In the genomic region with DNA sequence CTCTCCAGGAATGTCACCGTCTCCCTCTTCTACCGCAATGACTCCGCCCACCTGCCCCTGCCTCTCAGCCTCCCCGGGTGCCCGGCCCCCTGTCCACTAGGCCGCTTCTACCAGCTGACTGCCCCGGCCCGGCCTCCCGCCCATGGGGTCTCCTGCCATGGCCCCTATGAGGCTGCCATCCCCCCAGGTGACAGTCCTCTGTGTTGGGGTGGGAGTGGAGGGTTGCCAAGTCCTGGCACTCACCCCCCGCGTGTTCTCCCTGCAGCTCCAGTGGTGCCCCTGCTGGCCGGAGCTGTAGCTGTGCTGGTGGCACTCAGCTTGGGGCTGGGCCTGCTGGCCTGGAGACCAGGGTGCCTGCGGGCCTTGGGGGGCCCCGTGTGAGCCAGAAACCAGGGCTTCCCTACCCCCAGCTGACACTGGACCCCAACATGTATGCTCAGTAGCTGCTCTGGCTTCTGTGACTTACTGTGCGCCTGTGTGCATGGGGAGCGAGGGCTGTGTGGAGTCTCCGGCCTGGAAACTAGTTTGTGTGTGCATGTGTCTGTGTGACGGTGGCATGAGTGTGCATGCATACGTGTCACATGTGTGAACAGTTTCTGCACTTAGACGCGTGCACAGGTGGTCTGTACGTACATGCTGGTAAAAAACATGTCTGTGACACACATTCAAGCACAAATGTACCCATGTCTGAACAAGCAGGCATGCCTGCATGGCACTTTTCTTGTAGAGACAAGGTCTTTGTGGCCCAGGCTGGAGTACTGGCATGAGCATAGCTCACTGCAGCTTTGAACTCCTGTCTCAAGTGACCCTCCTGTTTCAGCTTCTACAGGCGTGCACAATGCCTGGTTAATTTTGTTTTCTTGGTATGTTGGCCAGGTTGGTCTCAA, we compare ENCODE assay signal across 1 cellular context.
TF ChIP-seq lines count a peak whose summit lies in the region.

No MANE protein-coding gene starts in this region.

TF ChIP-seq in WTC11, 78 proteins besides CTCF, POLR2A, EP300 and RAD21 (continued from another document and continues in another):
- TF ChIP-seq, protein P1, sequence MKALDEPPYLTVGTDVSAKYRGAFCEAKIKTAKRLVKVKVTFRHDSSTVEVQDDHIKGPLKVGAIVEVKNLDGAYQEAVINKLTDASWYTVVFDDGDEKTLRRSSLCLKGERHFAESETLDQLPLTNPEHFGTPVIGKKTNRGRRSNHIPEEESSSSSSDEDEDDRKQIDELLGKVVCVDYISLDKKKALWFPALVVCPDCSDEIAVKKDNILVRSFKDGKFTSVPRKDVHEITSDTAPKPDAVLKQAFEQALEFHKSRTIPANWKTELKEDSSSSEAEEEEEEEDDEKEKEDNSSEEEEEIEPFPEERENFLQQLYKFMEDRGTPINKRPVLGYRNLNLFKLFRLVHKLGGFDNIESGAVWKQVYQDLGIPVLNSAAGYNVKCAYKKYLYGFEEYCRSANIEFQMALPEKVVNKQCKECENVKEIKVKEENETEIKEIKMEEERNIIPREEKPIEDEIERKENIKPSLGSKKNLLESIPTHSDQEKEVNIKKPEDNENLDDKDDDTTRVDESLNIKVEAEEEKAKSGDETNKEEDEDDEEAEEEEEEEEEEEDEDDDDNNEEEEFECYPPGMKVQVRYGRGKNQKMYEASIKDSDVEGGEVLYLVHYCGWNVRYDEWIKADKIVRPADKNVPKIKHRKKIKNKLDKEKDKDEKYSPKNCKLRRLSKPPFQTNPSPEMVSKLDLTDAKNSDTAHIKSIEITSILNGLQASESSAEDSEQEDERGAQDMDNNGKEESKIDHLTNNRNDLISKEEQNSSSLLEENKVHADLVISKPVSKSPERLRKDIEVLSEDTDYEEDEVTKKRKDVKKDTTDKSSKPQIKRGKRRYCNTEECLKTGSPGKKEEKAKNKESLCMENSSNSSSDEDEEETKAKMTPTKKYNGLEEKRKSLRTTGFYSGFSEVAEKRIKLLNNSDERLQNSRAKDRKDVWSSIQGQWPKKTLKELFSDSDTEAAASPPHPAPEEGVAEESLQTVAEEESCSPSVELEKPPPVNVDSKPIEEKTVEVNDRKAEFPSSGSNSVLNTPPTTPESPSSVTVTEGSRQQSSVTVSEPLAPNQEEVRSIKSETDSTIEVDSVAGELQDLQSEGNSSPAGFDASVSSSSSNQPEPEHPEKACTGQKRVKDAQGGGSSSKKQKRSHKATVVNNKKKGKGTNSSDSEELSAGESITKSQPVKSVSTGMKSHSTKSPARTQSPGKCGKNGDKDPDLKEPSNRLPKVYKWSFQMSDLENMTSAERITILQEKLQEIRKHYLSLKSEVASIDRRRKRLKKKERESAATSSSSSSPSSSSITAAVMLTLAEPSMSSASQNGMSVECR (CRISPR knock-in tag; IDR thresholded peaks at IDR 0.05; ENCODE audit: borderline replicate concordance): peak; percentile 35; the same call in 1 of the 2 replicates
- TF ChIP-seq ZNF396 (CRISPR knock-in tag; IDR thresholded peaks at IDR 0.05; ENCODE audit: borderline replicate concordance): no peak
- peak; percentile 84; the same call in 1 of the 2 replicates for TF ChIP-seq NFE2L1 (CRISPR knock-in tag; IDR thresholded peaks at IDR 0.05)
- peak; percentile 90 for TF ChIP-seq CREB1 (CRISPR knock-in tag; IDR thresholded peaks at IDR 0.05)
- TF ChIP-seq ETV6 (CRISPR knock-in tag; IDR thresholded peaks at IDR 0.05): no peak; the same call in none of the 2 replicates
- TF ChIP-seq ZNF317 (CRISPR knock-in tag; IDR thresholded peaks at IDR 0.05; ENCODE audit: borderline replicate concordance, low read depth): 0 out of 2 replicates have a peak, but pooled peaks have one; percentile 63
- TF ChIP-seq, protein P2, sequence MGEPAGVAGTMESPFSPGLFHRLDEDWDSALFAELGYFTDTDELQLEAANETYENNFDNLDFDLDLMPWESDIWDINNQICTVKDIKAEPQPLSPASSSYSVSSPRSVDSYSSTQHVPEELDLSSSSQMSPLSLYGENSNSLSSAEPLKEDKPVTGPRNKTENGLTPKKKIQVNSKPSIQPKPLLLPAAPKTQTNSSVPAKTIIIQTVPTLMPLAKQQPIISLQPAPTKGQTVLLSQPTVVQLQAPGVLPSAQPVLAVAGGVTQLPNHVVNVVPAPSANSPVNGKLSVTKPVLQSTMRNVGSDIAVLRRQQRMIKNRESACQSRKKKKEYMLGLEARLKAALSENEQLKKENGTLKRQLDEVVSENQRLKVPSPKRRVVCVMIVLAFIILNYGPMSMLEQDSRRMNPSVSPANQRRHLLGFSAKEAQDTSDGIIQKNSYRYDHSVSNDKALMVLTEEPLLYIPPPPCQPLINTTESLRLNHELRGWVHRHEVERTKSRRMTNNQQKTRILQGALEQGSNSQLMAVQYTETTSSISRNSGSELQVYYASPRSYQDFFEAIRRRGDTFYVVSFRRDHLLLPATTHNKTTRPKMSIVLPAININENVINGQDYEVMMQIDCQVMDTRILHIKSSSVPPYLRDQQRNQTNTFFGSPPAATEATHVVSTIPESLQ (CRISPR knock-in tag; IDR thresholded peaks at IDR 0.05): no peak
- TF ChIP-seq, protein P3, sequence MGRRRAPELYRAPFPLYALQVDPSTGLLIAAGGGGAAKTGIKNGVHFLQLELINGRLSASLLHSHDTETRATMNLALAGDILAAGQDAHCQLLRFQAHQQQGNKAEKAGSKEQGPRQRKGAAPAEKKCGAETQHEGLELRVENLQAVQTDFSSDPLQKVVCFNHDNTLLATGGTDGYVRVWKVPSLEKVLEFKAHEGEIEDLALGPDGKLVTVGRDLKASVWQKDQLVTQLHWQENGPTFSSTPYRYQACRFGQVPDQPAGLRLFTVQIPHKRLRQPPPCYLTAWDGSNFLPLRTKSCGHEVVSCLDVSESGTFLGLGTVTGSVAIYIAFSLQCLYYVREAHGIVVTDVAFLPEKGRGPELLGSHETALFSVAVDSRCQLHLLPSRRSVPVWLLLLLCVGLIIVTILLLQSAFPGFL (CRISPR knock-in tag; IDR thresholded peaks at IDR 0.05; ENCODE audit: borderline replicate concordance): no peak
- no peak for TF ChIP-seq NR1H2 (CRISPR knock-in tag; IDR thresholded peaks at IDR 0.05)
- TF ChIP-seq ZBTB21 (CRISPR knock-in tag; IDR thresholded peaks at IDR 0.05; ENCODE audit: borderline replicate concordance): peak; percentile 64; the same call in 1 of the 2 replicates
- no peak for TF ChIP-seq HMGA2 (CRISPR knock-in tag; IDR thresholded peaks at IDR 0.05)
- TF ChIP-seq, protein P4, sequence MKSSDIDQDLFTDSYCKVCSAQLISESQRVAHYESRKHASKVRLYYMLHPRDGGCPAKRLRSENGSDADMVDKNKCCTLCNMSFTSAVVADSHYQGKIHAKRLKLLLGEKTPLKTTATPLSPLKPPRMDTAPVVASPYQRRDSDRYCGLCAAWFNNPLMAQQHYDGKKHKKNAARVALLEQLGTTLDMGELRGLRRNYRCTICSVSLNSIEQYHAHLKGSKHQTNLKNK (CRISPR knock-in tag; IDR thresholded peaks at IDR 0.05): no peak; the same call in 1 of the 2 replicates
- TF ChIP-seq, protein P5, sequence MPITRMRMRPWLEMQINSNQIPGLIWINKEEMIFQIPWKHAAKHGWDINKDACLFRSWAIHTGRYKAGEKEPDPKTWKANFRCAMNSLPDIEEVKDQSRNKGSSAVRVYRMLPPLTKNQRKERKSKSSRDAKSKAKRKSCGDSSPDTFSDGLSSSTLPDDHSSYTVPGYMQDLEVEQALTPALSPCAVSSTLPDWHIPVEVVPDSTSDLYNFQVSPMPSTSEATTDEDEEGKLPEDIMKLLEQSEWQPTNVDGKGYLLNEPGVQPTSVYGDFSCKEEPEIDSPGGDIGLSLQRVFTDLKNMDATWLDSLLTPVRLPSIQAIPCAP (CRISPR knock-in tag; IDR thresholded peaks at IDR 0.05): 0 out of 2 replicates have a peak, but pooled peaks have one; percentile 26
- TF ChIP-seq NR2C2 (CRISPR knock-in tag; IDR thresholded peaks at IDR 0.05): peak; percentile 28; the same call in 1 of the 2 replicates
- 0 out of 2 replicates have a peak, but pooled peaks have one; percentile 80 for TF ChIP-seq IRF2 (CRISPR knock-in tag; IDR thresholded peaks at IDR 0.05; ENCODE audit: borderline replicate concordance, low read depth)
- TF ChIP-seq, protein P6, sequence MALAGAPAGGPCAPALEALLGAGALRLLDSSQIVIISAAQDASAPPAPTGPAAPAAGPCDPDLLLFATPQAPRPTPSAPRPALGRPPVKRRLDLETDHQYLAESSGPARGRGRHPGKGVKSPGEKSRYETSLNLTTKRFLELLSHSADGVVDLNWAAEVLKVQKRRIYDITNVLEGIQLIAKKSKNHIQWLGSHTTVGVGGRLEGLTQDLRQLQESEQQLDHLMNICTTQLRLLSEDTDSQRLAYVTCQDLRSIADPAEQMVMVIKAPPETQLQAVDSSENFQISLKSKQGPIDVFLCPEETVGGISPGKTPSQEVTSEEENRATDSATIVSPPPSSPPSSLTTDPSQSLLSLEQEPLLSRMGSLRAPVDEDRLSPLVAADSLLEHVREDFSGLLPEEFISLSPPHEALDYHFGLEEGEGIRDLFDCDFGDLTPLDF (CRISPR knock-in tag; IDR thresholded peaks at IDR 0.05): peak; percentile 93
- TF ChIP-seq, protein P7, sequence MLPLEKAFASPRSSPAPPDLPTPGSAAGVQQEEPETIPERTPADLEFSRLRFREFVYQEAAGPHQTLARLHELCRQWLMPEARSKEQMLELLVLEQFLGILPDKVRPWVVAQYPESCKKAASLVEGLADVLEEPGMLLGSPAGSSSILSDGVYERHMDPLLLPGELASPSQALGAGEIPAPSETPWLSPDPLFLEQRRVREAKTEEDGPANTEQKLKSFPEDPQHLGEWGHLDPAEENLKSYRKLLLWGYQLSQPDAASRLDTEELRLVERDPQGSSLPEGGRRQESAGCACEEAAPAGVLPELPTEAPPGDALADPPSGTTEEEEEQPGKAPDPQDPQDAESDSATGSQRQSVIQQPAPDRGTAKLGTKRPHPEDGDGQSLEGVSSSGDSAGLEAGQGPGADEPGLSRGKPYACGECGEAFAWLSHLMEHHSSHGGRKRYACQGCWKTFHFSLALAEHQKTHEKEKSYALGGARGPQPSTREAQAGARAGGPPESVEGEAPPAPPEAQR (CRISPR knock-in tag; IDR thresholded peaks at IDR 0.05): no peak
- TF ChIP-seq FOXK1 (CRISPR knock-in tag; IDR thresholded peaks at IDR 0.05): no peak
- TF ChIP-seq RORB (CRISPR knock-in tag; IDR thresholded peaks at IDR 0.05): no peak
- TF ChIP-seq, protein P8, sequence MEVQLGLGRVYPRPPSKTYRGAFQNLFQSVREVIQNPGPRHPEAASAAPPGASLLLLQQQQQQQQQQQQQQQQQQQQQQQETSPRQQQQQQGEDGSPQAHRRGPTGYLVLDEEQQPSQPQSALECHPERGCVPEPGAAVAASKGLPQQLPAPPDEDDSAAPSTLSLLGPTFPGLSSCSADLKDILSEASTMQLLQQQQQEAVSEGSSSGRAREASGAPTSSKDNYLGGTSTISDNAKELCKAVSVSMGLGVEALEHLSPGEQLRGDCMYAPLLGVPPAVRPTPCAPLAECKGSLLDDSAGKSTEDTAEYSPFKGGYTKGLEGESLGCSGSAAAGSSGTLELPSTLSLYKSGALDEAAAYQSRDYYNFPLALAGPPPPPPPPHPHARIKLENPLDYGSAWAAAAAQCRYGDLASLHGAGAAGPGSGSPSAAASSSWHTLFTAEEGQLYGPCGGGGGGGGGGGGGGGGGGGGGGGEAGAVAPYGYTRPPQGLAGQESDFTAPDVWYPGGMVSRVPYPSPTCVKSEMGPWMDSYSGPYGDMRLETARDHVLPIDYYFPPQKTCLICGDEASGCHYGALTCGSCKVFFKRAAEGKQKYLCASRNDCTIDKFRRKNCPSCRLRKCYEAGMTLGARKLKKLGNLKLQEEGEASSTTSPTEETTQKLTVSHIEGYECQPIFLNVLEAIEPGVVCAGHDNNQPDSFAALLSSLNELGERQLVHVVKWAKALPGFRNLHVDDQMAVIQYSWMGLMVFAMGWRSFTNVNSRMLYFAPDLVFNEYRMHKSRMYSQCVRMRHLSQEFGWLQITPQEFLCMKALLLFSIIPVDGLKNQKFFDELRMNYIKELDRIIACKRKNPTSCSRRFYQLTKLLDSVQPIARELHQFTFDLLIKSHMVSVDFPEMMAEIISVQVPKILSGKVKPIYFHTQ (CRISPR knock-in tag; IDR thresholded peaks at IDR 0.05): peak; percentile 64
- TF ChIP-seq PRRX2 (CRISPR knock-in tag; IDR thresholded peaks at IDR 0.05): peak; percentile 75
- no peak for TF ChIP-seq JAZF1 (CRISPR knock-in tag; IDR thresholded peaks at IDR 0.05)
- TF ChIP-seq, protein P9, sequence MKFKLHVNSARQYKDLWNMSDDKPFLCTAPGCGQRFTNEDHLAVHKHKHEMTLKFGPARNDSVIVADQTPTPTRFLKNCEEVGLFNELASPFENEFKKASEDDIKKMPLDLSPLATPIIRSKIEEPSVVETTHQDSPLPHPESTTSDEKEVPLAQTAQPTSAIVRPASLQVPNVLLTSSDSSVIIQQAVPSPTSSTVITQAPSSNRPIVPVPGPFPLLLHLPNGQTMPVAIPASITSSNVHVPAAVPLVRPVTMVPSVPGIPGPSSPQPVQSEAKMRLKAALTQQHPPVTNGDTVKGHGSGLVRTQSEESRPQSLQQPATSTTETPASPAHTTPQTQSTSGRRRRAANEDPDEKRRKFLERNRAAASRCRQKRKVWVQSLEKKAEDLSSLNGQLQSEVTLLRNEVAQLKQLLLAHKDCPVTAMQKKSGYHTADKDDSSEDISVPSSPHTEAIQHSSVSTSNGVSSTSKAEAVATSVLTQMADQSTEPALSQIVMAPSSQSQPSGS (CRISPR knock-in tag; IDR thresholded peaks at IDR 0.05; ENCODE audit: borderline replicate concordance, low read depth): no peak
- peak; percentile 89; the same call in 1 of the 2 replicates for TF ChIP-seq CREM (CRISPR knock-in tag; IDR thresholded peaks at IDR 0.05)
- TF ChIP-seq, protein P10, sequence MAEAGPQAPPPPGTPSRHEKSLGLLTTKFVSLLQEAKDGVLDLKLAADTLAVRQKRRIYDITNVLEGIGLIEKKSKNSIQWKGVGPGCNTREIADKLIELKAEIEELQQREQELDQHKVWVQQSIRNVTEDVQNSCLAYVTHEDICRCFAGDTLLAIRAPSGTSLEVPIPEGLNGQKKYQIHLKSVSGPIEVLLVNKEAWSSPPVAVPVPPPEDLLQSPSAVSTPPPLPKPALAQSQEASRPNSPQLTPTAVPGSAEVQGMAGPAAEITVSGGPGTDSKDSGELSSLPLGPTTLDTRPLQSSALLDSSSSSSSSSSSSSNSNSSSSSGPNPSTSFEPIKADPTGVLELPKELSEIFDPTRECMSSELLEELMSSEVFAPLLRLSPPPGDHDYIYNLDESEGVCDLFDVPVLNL (CRISPR knock-in tag; IDR thresholded peaks at IDR 0.05; ENCODE audit: borderline replicate concordance, low read depth): peak; percentile 60; the same call in 1 of the 2 replicates
- no peak for TF ChIP-seq TEAD4 (CRISPR knock-in tag; IDR thresholded peaks at IDR 0.05)
- no peak for TF ChIP-seq NFYB (CRISPR knock-in tag; conservative IDR thresholded peaks at IDR 0.05; ENCODE audit: low read depth)
- TF ChIP-seq, protein P11, sequence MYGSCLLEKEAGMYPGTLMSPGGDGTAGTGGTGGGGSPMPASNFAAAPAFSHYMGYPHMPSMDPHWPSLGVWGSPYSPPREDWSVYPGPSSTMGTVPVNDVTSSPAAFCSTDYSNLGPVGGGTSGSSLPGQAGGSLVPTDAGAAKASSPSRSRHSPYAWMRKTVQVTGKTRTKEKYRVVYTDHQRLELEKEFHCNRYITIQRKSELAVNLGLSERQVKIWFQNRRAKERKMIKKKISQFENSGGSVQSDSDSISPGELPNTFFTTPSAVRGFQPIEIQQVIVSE (CRISPR knock-in tag; IDR thresholded peaks at IDR 0.05; ENCODE audit: borderline replicate concordance): no peak
- TF ChIP-seq ZNF232 (CRISPR knock-in tag; IDR thresholded peaks at IDR 0.05): peak; percentile 45; the same call in 1 of the 2 replicates
- peak; percentile 79 for TF ChIP-seq ZNF138 (CRISPR knock-in tag; conservative IDR thresholded peaks at IDR 0.05)
- TF ChIP-seq, protein P12, sequence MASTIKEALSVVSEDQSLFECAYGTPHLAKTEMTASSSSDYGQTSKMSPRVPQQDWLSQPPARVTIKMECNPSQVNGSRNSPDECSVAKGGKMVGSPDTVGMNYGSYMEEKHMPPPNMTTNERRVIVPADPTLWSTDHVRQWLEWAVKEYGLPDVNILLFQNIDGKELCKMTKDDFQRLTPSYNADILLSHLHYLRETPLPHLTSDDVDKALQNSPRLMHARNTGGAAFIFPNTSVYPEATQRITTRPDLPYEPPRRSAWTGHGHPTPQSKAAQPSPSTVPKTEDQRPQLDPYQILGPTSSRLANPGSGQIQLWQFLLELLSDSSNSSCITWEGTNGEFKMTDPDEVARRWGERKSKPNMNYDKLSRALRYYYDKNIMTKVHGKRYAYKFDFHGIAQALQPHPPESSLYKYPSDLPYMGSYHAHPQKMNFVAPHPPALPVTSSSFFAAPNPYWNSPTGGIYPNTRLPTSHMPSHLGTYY (CRISPR knock-in tag; IDR thresholded peaks at IDR 0.05): peak; percentile 79
- no peak for TF ChIP-seq SOX15 (CRISPR knock-in tag; IDR thresholded peaks at IDR 0.05)
